10 cellular contexts compared by ENCODE assay signal in the genomic region with DNA sequence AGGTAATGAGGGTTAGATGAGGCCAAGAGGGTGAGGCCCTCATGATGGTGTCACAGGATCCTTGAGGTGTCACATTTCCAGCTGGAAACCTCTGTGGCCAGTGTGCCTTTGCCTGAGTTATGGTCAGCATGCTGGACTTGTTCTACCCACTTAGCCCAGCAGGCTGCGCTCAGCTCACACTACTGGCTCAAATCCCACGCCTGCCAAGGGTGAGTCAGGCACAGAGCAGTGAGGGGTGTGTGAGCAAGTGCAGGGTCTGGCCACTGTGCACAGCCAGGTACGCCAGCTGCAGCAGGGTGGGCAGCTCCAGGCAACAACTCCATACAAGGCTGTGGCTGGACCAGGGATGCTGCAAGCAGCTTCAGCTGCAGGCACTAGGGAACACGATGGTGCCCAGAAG.
DNase-seq lines count a peak whose midpoint lies in the region; ATAC-seq, FAIRE-seq and TF ChIP-seq lines count a peak whose summit lies in the region.
"Had no signal": no experiment of that assay in that cellular context is flagged by ENCODE, and none has a peak within 500 bp of the region (broad histone marks: within the 10 kb centered on the region; RNA-seq: fewer than 3 reads in every experiment).

No MANE protein-coding gene starts in this region.

- H3K36me3 ChIP-seq in NT2/D1 (ENCODE audit: insufficient read depth, insufficient read length, low read length) (no peaks in the 10 kb centered on the region), small intestine (ENCODE audit: control insufficient read depth in 2 of 2, insufficient read depth in 2 of 2, low read length in 2 of 2) (no peaks in the 10 kb centered on the region)
- H3K36me3 ChIP-seq: BLaER1 treated with 17β-estradiol and CSF1 and Interleukin-3, amounts not matched to agents 10 nM and 100 nM had no signal

- H3K4me3 ChIP-seq in NT2/D1 (ENCODE audit: insufficient read length, low read depth): no peak overlapping the region
- H3K4me3 ChIP-seq in small intestine (ENCODE audit: low read depth in 1 of 2, low read length in 2 of 2): no peak overlapping the region
- H3K4me3 ChIP-seq: BLaER1 treated with 17β-estradiol and CSF1 and Interleukin-3, amounts not matched to agents 10 nM and 100 nM had no signal

- 37 to 61% (median 48%) methylated on average over 4 of the region's 4 CpGs for WGBS in small intestine, 3 donors

- H3K4me3 Mint-ChIP-seq in glutamatergic neuron (ENCODE audit: unreplicated experiment): no peak overlapping the region

- no peaks in the 10 kb centered on the region for H3K4me1 Mint-ChIP-seq in glutamatergic neuron (ENCODE audit: low read depth, unreplicated experiment)

- H3K9ac ChIP-seq in NT2/D1 (ENCODE audit: insufficient read length, low read depth): no peak overlapping the region
- H3K9ac ChIP-seq: BLaER1 treated with 17β-estradiol and CSF1 and Interleukin-3, amounts not matched to agents 10 nM and 100 nM had no signal

- no peaks in the 10 kb centered on the region for H3K4me1 ChIP-seq in NT2/D1 (ENCODE audit: insufficient read depth, insufficient read length)
- H3K4me1 ChIP-seq in small intestine (ENCODE audit: control insufficient read depth in 2 of 2, insufficient read depth in 1 of 2, low read depth in 1 of 2, low read length in 1 of 2): no peaks in the 10 kb centered on the region
- H3K4me1 ChIP-seq: BLaER1 treated with 17β-estradiol and CSF1 and Interleukin-3, amounts not matched to agents 10 nM and 100 nM had no signal

- TF ChIP-seq CTCF in glutamatergic neuron (IDR thresholded peaks at IDR 0.05; ENCODE audit: partially characterized antibody, unreplicated experiment): peak; percentile 63

- H3K9me3 ChIP-seq in NT2/D1 (ENCODE audit: insufficient read depth, low read length): no peaks in the 10 kb centered on the region; the same call in 1 of the 2 replicates
- no peaks in the 10 kb centered on the region for H3K9me3 ChIP-seq in small intestine (ENCODE audit: control insufficient read depth, low read depth)

- H3K9me3 Mint-ChIP-seq in glutamatergic neuron (ENCODE audit: unreplicated experiment): no peaks in the 10 kb centered on the region

- no peak for FAIRE-seq in small intestine (lab: Jason Lieb, UNC)

- no peaks in the 10 kb centered on the region for H3K27me3 Mint-ChIP-seq in glutamatergic neuron (ENCODE audit: unreplicated experiment)

- peak; percentile 67 for DNase-seq in NCI-H748 (lab: John Stamatoyannopoulos, UW; ENCODE audit: unreplicated experiment)
- no peak for DNase-seq in NCI-H748 treated with DMSO at 0.1 percent for 48 hours (lab: John Stamatoyannopoulos, UW)
- peak; percentile 72 for DNase-seq in NT2/D1 (ENCODE audit: low read depth, low spot score)
- peak; percentile 76 for DNase-seq in glutamatergic neuron
- peak; percentile 38 for DNase-seq in small intestine
- DNase-seq in stimulated activated CD4-positive, alpha-beta T cell treated with anti-CD3 and anti-CD28 coated beads, Interleukin-4, amount 100 ng/mL, for 4 hours: no peak
- no peak for DNase-seq in stimulated activated CD4-positive, alpha-beta T cell treated with anti-CD3 and anti-CD28 coated beads, Interleukin-4, amount 100 ng/mL, for 1 hour

- no peak overlapping the region for H3K27ac Mint-ChIP-seq in glutamatergic neuron (ENCODE audit: unreplicated experiment)

- ATAC-seq in HG03460 (IDR thresholded peaks at IDR 0.05; ENCODE audit: unreplicated experiment): no peak
- ATAC-seq: left colon had no signal

- H3K27ac ChIP-seq in small intestine (ENCODE audit: low read depth in 1 of 2, low read length in 1 of 2): no peak overlapping the region
- H3K27ac ChIP-seq: BLaER1 treated with 17β-estradiol and CSF1 and Interleukin-3, amounts not matched to agents 10 nM and 100 nM had no signal

- H3K27me3 ChIP-seq in NT2/D1 (ENCODE audit: insufficient read depth, insufficient read length) (no peaks in the 10 kb centered on the region), small intestine (ENCODE audit: control insufficient read depth in 2 of 2, insufficient read depth in 2 of 2, low read length in 2 of 2) (no peaks in the 10 kb centered on the region)
- H3K27me3 ChIP-seq: BLaER1 treated with 17β-estradiol and CSF1 and Interleukin-3, amounts not matched to agents 10 nM and 100 nM had no signal

- H3K36me3 Mint-ChIP-seq in glutamatergic neuron (ENCODE audit: unreplicated experiment): no peaks in the 10 kb centered on the region

Comparison
In these comparisons a context has a peak if more than half of its experiments do, and no peak if none do; other contexts are left out.
1. DNase-seq: peak in NCI-H748 (single experiment), NT2/D1 (single experiment), glutamatergic neuron (single experiment) and small intestine (single experiment); none in NCI-H748 treated with DMSO at 0.1 percent for 48 hours (single experiment), stimulated activated CD4-positive, alpha-beta T cell treated with anti-CD3 and anti-CD28 coated beads, Interleukin-4, amount 100 ng/mL, for 4 hours (0 of 2) and stimulated activated CD4-positive, alpha-beta T cell treated with anti-CD3 and anti-CD28 coated beads, Interleukin-4, amount 100 ng/mL, for 1 hour (single experiment).